Comparison of ENCODE assay signal across 8 cellular contexts in the genomic region with DNA sequence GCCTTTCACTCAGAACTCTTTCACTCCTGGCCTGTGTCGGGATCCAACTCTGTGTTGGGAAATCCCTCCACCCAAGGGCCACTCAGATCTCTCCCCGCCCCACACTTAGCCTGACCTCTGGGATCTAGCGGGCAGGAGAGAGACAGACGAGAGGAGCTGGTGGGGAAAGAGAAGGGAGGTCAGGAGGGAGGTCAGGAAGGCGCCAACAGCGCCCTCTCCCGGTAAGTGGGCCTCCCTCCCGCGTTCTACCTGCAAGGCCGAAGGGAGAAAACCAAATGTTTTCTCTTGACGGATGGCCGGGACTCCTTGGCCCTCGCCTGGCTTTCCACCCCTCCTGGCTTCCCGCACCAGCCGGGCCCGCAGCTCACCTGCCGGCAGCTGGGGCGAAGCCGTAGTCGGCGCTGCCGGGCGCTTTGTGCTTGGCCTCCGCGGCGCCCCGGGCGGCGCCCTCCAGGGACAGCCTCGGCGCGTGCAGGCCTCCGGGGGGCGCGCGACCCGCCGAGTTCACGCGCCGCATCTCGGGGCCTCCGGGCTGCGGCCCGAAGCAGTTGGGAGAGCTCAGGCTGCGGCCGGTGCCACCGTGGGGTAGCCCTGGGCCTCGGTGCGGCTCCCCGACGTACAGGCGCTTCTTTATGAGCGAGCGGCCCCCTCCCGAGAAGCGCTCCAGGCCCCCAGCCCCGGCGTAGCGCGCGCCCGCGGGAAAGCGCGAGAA. TPM values are rescaled to one million over a fixed set of nuclear protein-coding genes. Genes with fewer than 3 reads are reported as not detected.
DNase-seq lines count a peak whose midpoint lies in the region; ATAC-seq and TF ChIP-seq lines count a peak whose summit lies in the region.

No MANE protein-coding gene starts in this region.

- no peaks in the 10 kb centered on the region for H3K27me3 Mint-ChIP-seq in T-cell

- no peaks in the 10 kb centered on the region; the same call in 1 of the 2 replicates for H3K36me3 ChIP-seq in BJ (ENCODE audit: control insufficient read depth, insufficient read depth, low read length)
- no peaks in the 10 kb centered on the region for H3K36me3 ChIP-seq in adrenal gland (replicated peaks in 1 of 2)
- H3K36me3 ChIP-seq in iPS DF 6.9 (ENCODE audit: control insufficient read depth, insufficient read depth, low read length) = peaks cover 17% of the 10 kb centered on the region

- H3K4me1 ChIP-seq in adrenal gland (replicated peaks in 1 of 2) (peaks cover 30 to 33% of the 10 kb centered on the region in 2 donors), iPS DF 6.9 (ENCODE audit: control insufficient read depth, insufficient read depth, low read length) (no peaks in the 10 kb centered on the region; the same call in 1 of the 2 replicates)

- peak; percentile 88 to 92 (median 88) for ATAC-seq in T-cell (replicated peaks in 1 of 4)

- POLR2A ChIA-PET in BJ (lab: Charles Lee) (no interaction called here), HEK293T (lab: Yijun Ruan, JAX) (no interaction called here), T-cell (lab: Charles Lee) (no interaction called here)

- TF ChIP-seq CTCF in BJ (IDR thresholded peaks at IDR 0.05; ENCODE audit: insufficient read depth, low read depth, low read length) (peak; percentile 65), adrenal gland (IDR thresholded peaks at IDR 0.05) (peak; percentile 66 to 85 (median 80))

- H3K9me3 ChIP-seq in adrenal gland (replicated peaks in 1 of 3) = no peaks in the 10 kb centered on the region
- no peaks in the 10 kb centered on the region for H3K9me3 ChIP-seq in iPS DF 6.9 (ENCODE audit: control insufficient read depth, insufficient read depth, low read length)

- H3K4me1 Mint-ChIP-seq in T-cell = peaks cover 0 to 13% (median 10%) of the 10 kb centered on the region in 3 donors

- 6 to 10% (median 8%) methylated on average over 16 to 66 of the region's 66 CpGs for WGBS in adrenal gland, 4 donors
- WGBS in iPS DF 6.9 (ENCODE audit: insufficient coverage, insufficient read length) = no CpG with 5 or more reads among the region's 66 CpGs

- intact Hi-C loops in adrenal gland (cut with DNase I) = no loop called here

- peaks cover 5% of the 10 kb centered on the region for H3K27me3 ChIP-seq in BJ (ENCODE audit: control insufficient read depth, insufficient read depth, low read length)
- H3K27me3 ChIP-seq in adrenal gland = no peaks in the 10 kb centered on the region
- no peaks in the 10 kb centered on the region for H3K27me3 ChIP-seq in iPS DF 6.9 (ENCODE audit: control insufficient read depth, insufficient read depth, low read length)

- no peaks in the 10 kb centered on the region for H3K36me3 Mint-ChIP-seq in T-cell

- H3K27ac ChIP-seq in adrenal gland (peak overlapping the region in 2 of 5 donors; percentile 42 to 68), iPS DF 6.9 (ENCODE audit: low read length) (no peak overlapping the region)

- H3K4me3 Mint-ChIP-seq in T-cell = peak overlapping the region; percentile 56 to 68 (median 60)

- no peak for DNase-seq in BJ (ENCODE audit: low read depth)
- DNase-seq in HEK293T (ENCODE audit: extremely low spot score) = peak; percentile 46
- DNase-seq in T-cell = peak; percentile 31 to 79 (median 60)
- DNase-seq in adrenal gland = peak; percentile 73 to 90 (median 86)
- DNase-seq in iPS DF 6.9 (ENCODE audit: low read depth, low spot score) = peak; percentile 63
- peak; percentile 55 to 71 for DNase-seq in stimulated activated CD4-positive, alpha-beta T cell treated with anti-CD3 and anti-CD28 coated beads, Interleukin-12 subunit alpha, Interleukin-12 subunit beta, amount 100 ng/mL, for 24 hours (ENCODE audit: low read depth in 2 of 2)
- DNase-seq in NCI-H1417 (lab: John Stamatoyannopoulos, UW) = no peak
- no peak for DNase-seq in HK-2 (ENCODE audit: unreplicated experiment)

- H3K4me3 ChIP-seq in BJ (ENCODE audit: low read depth, low read length) (no peak overlapping the region), adrenal gland (peak overlapping the region in 1 of 4 donors; percentile 57), iPS DF 6.9 (ENCODE audit: low read length) (peak overlapping the region; percentile 15; the same call in 1 of the 2 replicates)

- CTCF ChIA-PET in BJ (lab: Yijun Ruan, JAX) (interaction anchor here (0.7 to 3.0 kb wide), 19 partner anchors 8 to 444 kb away, joined by 3 to 13 read pairs (median 4); no protein-coding TSS in a partner anchor), HEK293T (lab: Yijun Ruan, JAX) (interaction anchor here (0.7 to 1.4 kb wide), 4 partner anchors 9 to 126 kb away, joined by 3 to 4 read pairs (median 3); no protein-coding TSS in a partner anchor), T-cell (lab: Charles Lee) (interaction anchor here (0.5 to 1.6 kb wide), 6 partner anchors 52 to 460 kb away, joined by 3 to 6 read pairs (median 3); a partner anchor contains a TSS)

- no peak for TF ChIP-seq POLR2A in adrenal gland (IDR thresholded peaks at IDR 0.05)

- peak overlapping the region in 1 of 2 donors; percentile 71 for H3K27ac Mint-ChIP-seq in T-cell

- no peaks in the 10 kb centered on the region for H3K9me3 Mint-ChIP-seq in T-cell

TF ChIP-seq in HEK293T, 16 proteins besides CTCF, POLR2A, EP300 and RAD21:
- TF ChIP-seq BHLHE40 (IDR thresholded peaks at IDR 0.05; ENCODE audit: borderline replicate concordance) (no peak), TARDBP (IDR thresholded peaks at IDR 0.05) (no peak), CTBP1 (IDR thresholded peaks at IDR 0.05; ENCODE audit: borderline replicate concordance) (no peak), NFRKB (IDR thresholded peaks at IDR 0.05) (no peak), SUZ12 (IDR thresholded peaks at IDR 0.05) (no peak), FOXK2 (IDR thresholded peaks at IDR 0.05) (no peak), ARNT (IDR thresholded peaks at IDR 0.05) (no peak), FOXM1 (IDR thresholded peaks at IDR 0.05; ENCODE audit: borderline replicate concordance) (no peak), ELF4 (IDR thresholded peaks at IDR 0.05) (no peak), FOXA1 (IDR thresholded peaks at IDR 0.05) (no peak), LEF1 (IDR thresholded peaks at IDR 0.05; ENCODE audit: borderline replicate concordance) (no peak)
- TF ChIP-seq, protein P1, sequence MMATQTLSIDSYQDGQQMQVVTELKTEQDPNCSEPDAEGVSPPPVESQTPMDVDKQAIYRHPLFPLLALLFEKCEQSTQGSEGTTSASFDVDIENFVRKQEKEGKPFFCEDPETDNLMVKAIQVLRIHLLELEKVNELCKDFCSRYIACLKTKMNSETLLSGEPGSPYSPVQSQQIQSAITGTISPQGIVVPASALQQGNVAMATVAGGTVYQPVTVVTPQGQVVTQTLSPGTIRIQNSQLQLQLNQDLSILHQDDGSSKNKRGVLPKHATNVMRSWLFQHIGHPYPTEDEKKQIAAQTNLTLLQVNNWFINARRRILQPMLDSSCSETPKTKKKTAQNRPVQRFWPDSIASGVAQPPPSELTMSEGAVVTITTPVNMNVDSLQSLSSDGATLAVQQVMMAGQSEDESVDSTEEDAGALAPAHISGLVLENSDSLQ (IDR thresholded peaks at IDR 0.05) = no peak

RNA-seq across cellular contexts. Expression of a gene that starts 38.2 kb away (rescaled TPM):
- 0.51 and 0.70 TPM in 2 replicates for polyA plus RNA-seq in BJ (2011; rRNA removed)
- 0.41 and 0.47 TPM in 2 replicates for polyA minus RNA-seq in BJ (2011; rRNA and poly(A)+ RNA removed)
- under 1 TPM in 4 of 5 donors, not detected in 1; 0.05 to 0.18 (median 0.08) TPM for total RNA-seq in T-cell
- total RNA-seq in adrenal gland = 1 to 10 TPM in 5 of 8 donors, under 1 TPM in 3; 0.09 to 4.7 (median 1.5) TPM
- polyA plus RNA-seq in adrenal gland = 1 to 10 TPM in 2 of 3 donors, under 1 TPM in 1; 0.49 to 1.4 (median 1.4) TPM

RNA-seq across cellular contexts. Expression of a gene that starts 53.9 kb away (rescaled TPM):
- polyA plus RNA-seq in BJ (2011; rRNA removed) (11.9 and 13.9 TPM in 2 replicates), adrenal gland (10 to 100 TPM; 10.1 to 12.7 (median 12.5) TPM)
- 22.8 and 33.0 TPM in 2 replicates for polyA minus RNA-seq in BJ (2011; rRNA and poly(A)+ RNA removed)
- total RNA-seq in T-cell (10 to 100 TPM; 46.0 to 55.5 (median 47.6) TPM), adrenal gland (10 to 100 TPM; 16.4 to 83.7 (median 30.5) TPM)

Comparison
In these comparisons a context has a peak if more than half of its experiments do, and no peak if none do; other contexts are left out.
1. DNase-seq: peak in HEK293T (single experiment), T-cell (34 of 34), adrenal gland (7 of 7), iPS DF 6.9 (single experiment) and stimulated activated CD4-positive, alpha-beta T cell treated with anti-CD3 and anti-CD28 coated beads, Interleukin-12 subunit alpha, Interleukin-12 subunit beta, amount 100 ng/mL, for 24 hours (2 of 2); none in BJ (single experiment), NCI-H1417 (0 of 3) and HK-2 (single experiment).